8 cellular contexts compared by ENCODE assay signal in the genomic region with DNA sequence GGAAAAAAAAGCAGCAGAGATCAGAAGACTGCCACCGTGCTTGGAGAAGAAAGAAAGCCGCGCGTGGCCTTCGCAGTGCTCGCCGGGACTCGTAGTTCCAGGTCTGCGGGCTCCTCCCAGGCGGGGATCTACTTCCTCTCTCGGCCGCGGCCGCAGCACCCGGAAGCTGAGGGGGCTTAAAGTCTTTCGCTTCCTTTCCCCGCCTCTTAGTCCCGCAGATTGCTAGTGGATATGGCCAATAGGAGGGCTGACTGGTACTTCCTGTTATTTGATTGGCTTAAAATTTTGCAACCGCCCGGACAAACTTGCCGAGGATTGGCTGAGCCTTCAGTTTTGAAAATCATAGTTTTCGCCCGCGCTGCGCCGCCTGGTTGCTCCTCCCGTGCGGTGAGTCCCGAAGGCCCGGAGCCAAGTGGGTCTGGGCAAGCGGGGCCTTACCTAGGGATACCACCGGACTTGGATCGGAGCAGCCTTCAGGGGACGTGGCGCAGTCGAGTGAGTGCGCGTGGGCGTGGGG. TPM values are rescaled to one million over a fixed set of nuclear protein-coding genes. Genes with fewer than 3 reads are reported as not detected.
A peak's percentile ranks its signal among the peaks of the same experiment; 100 is the strongest.
DNase-seq lines count a peak whose midpoint lies in the region; ATAC-seq and TF ChIP-seq lines count a peak whose summit lies in the region.

INCENP (plus strand) TSS at position 343 of the 517 bp plus-strand sequence. CDS start 4,151 bp downstream, outside the sequence.

- TF ChIP-seq CTCF in GM12874 (IDR thresholded peaks at IDR 0.05; ENCODE audit: insufficient read depth, low read depth, low read length) (0 out of 2 replicates have a peak, but pooled peaks have one; percentile 0), cardiac muscle cell (IDR thresholded peaks at IDR 0.05; ENCODE audit: low read depth, low read length) (no peak), parathyroid adenoma (IDR thresholded peaks at IDR 0.05) (no peak), tibial nerve (IDR thresholded peaks at IDR 0.05) (peak in 2 of 5 experiments; percentile 13 to 35)

- H3K4me3 ChIP-seq in cardiac muscle cell (peak within 1 kb of the TSS; percentile 95), parathyroid adenoma (ENCODE audit: low read depth, low read length) (peak within 1 kb of the TSS; percentile 86), tibial nerve (peak within 1 kb of the TSS; percentile 71 to 94 (median 82))

- peaks cover 32% of the 10 kb centered on the region for H3K4me1 Mint-ChIP-seq in activated naive CD8-positive, alpha-beta T cell treated with anti-CD3 and anti-CD28 coated beads, Interleukin-2, amount 50 U/mL, for 24 hours

- H3K36me3 Mint-ChIP-seq in activated naive CD8-positive, alpha-beta T cell treated with anti-CD3 and anti-CD28 coated beads, Interleukin-2, amount 50 U/mL, for 24 hours (ENCODE audit: low read depth), result peaks cover 19% of the 10 kb centered on the region

- no peak for TF ChIP-seq POLR2A in tibial nerve (IDR thresholded peaks at IDR 0.05)

- no peaks in the 10 kb centered on the region for H3K27me3 Mint-ChIP-seq in activated naive CD8-positive, alpha-beta T cell treated with anti-CD3 and anti-CD28 coated beads, Interleukin-2, amount 50 U/mL, for 24 hours

- peaks cover 9% of the 10 kb centered on the region for H3K79me2 ChIP-seq in parathyroid adenoma

- ATAC-seq in HG02763 (IDR thresholded peaks at IDR 0.05; ENCODE audit: unreplicated experiment), result peak; percentile 90
- ATAC-seq in activated naive CD8-positive, alpha-beta T cell treated with anti-CD3 and anti-CD28 coated beads, Interleukin-2, amount 50 U/mL, for 24 hours, result peak; percentile 99

- no peaks in the 10 kb centered on the region for H3K27me3 ChIP-seq in cardiac muscle cell
- no peaks in the 10 kb centered on the region for H3K27me3 ChIP-seq in parathyroid adenoma (ENCODE audit: control insufficient read depth, insufficient read depth, low read length)
- no peaks in the 10 kb centered on the region for H3K27me3 ChIP-seq in tibial nerve

- peak in 1 of 2 donors; percentile 83 for TF ChIP-seq EP300 in tibial nerve (IDR thresholded peaks at IDR 0.05)

- H3K36me3 ChIP-seq in cardiac muscle cell (no peaks in the 10 kb centered on the region), parathyroid adenoma (ENCODE audit: control insufficient read depth, insufficient read depth, low read length) (no peaks in the 10 kb centered on the region), tibial nerve (peaks cover 0 to 6% (median 0%) of the 10 kb centered on the region in 3 donors)

- H3K4me1 ChIP-seq in cardiac muscle cell (ENCODE audit: low read depth) (no peaks in the 10 kb centered on the region), parathyroid adenoma (peaks cover 3% of the 10 kb centered on the region), tibial nerve (peaks cover 0 to 27% (median 8%) of the 10 kb centered on the region in 4 donors)

- H2AFZ ChIP-seq in parathyroid adenoma, result peak within 1 kb of the TSS; percentile 87

- peak within 1 kb of the TSS; percentile 87 for H3K27ac Mint-ChIP-seq in activated naive CD8-positive, alpha-beta T cell treated with anti-CD3 and anti-CD28 coated beads, Interleukin-2, amount 50 U/mL, for 24 hours

- peak; percentile 98 for DNase-seq in NCI-H1417 treated with DMSO at 0.1 percent for 48 hours (lab: John Stamatoyannopoulos, UW)
- peak; percentile 99 for DNase-seq in SW480 (ENCODE audit: low spot score)
- DNase-seq in activated naive CD8-positive, alpha-beta T cell treated with anti-CD3 and anti-CD28 coated beads, Interleukin-2, amount 50 U/mL, for 24 hours, result peak; percentile 92
- peak; percentile 99 for DNase-seq in cardiac muscle cell (ENCODE audit: low read depth in 1 of 2, low spot score in 1 of 2)
- peak; percentile 92 to 96 for DNase-seq in tibial nerve (ENCODE audit: low spot score in 2 of 2)

- no peaks in the 10 kb centered on the region for H3K9me3 Mint-ChIP-seq in activated naive CD8-positive, alpha-beta T cell treated with anti-CD3 and anti-CD28 coated beads, Interleukin-2, amount 50 U/mL, for 24 hours

- peak within 1 kb of the TSS; percentile 85 for H3K27ac ChIP-seq in cardiac muscle cell
- no peak within 1 kb of the TSS for H3K27ac ChIP-seq in parathyroid adenoma
- peak within 1 kb of the TSS; percentile 21 to 79 (median 64) for H3K27ac ChIP-seq in tibial nerve

- H3K9me3 ChIP-seq in cardiac muscle cell (ENCODE audit: low read depth) (no peaks in the 10 kb centered on the region), parathyroid adenoma (ENCODE audit: control insufficient read depth, low read length) (no peaks in the 10 kb centered on the region), tibial nerve (no peaks in the 10 kb centered on the region)

- 0% methylated on average over 34 of the region's 39 CpGs for WGBS in tibial nerve, 2 donors

- peak within 1 kb of the TSS; percentile 77 for H3K4me2 ChIP-seq in parathyroid adenoma (ENCODE audit: low read length)

- H3K4me3 Mint-ChIP-seq in activated naive CD8-positive, alpha-beta T cell treated with anti-CD3 and anti-CD28 coated beads, Interleukin-2, amount 50 U/mL, for 24 hours, result peak within 1 kb of the TSS; percentile 89

- peak within 1 kb of the TSS; percentile 21 for H3K9ac ChIP-seq in parathyroid adenoma

RNA-seq across cellular contexts. Expression of gene INCENP, which starts in this region (rescaled TPM):
- total RNA-seq in cardiac muscle cell (18.0 and 68.7 TPM in 2 replicates), tibial nerve (10 to 100 TPM in 2 of 4 donors, 1 to 10 TPM in 2; 7.7 to 28.8 (median 13.0) TPM)
- 1.9 and 5.2 TPM in 2 replicates for polyA plus RNA-seq in cardiac muscle cell
